ENCODE assay signal across 13 cellular contexts in genomic region chr12:110252716-110253115, GRCh38. TPM values are rescaled to one million over a fixed set of nuclear protein-coding genes. Genes with fewer than 3 reads are reported as not detected.
DNase-seq lines count a peak whose midpoint lies in the region; ATAC-seq and TF ChIP-seq lines count a peak whose summit lies in the region.
"Had no signal": no experiment of that assay in that cellular context is flagged by ENCODE, and none has a peak within 500 bp of the region (broad histone marks: within the 10 kb centered on the region; RNA-seq: fewer than 3 reads in every experiment).

No MANE protein-coding gene starts in this region.

- H3K27me3 Mint-ChIP-seq in endodermal cell (ENCODE audit: insufficient read depth) (no peaks in the 10 kb centered on the region), natural killer cell (ENCODE audit: low read depth in 2 of 2) (no peaks in the 10 kb centered on the region)

- no peaks in the 10 kb centered on the region for H3F3A ChIP-seq in MM.1S (ENCODE audit: insufficient read depth, low read length)

- TF ChIP-seq CTCF in MM.1S (IDR thresholded peaks at IDR 0.05; ENCODE audit: low read length) (no peak), endodermal cell (conservative IDR thresholded peaks at IDR 0.05) (no peak), liver (IDR thresholded peaks at IDR 0.05; ENCODE audit: low read depth, low read length, missing input control) (no peak), natural killer cell (IDR thresholded peaks at IDR 0.05) (no peak)

- no peaks in the 10 kb centered on the region for H3K27me3 ChIP-seq in MM.1S (replicated peaks; ENCODE audit: insufficient read depth, low read length)
- no peaks in the 10 kb centered on the region for H3K27me3 ChIP-seq in endodermal cell (ENCODE audit: control insufficient read depth, insufficient read depth, low read length, poor library complexity, severe bottlenecking)
- H3K27me3 ChIP-seq in liver (ENCODE audit: control insufficient read depth in 4 of 4, insufficient read depth in 4 of 4, low read length in 3 of 4): no peaks in the 10 kb centered on the region
- no peaks in the 10 kb centered on the region for H3K27me3 ChIP-seq in subcutaneous abdominal adipose tissue (ENCODE audit: control insufficient read depth in 5 of 5, insufficient read depth in 4 of 5, low read length in 5 of 5)

- no peaks in the 10 kb centered on the region for H3K36me3 ChIP-seq in MM.1S (replicated peaks; ENCODE audit: insufficient read depth, low read length)
- H3K36me3 ChIP-seq in endodermal cell (ENCODE audit: control insufficient read depth, insufficient read depth, low read length): no peaks in the 10 kb centered on the region
- no peaks in the 10 kb centered on the region for H3K36me3 ChIP-seq in liver (ENCODE audit: control insufficient read depth in 4 of 4, insufficient read depth in 3 of 4, low read depth in 1 of 4, low read length in 3 of 4)
- H3K36me3 ChIP-seq in subcutaneous abdominal adipose tissue (ENCODE audit: control insufficient read depth in 5 of 5, insufficient read depth in 5 of 5, low read length in 5 of 5): no peaks in the 10 kb centered on the region

- intact Hi-C loops in natural killer cell (cut with micrococcal nuclease): no loop called here

- WGBS in endodermal cell (ENCODE audit: insufficient coverage in 1 of 2, insufficient read length in 1 of 2), 2 experiments: 83% methylated on average over 1 to 8 of the region's 9 CpGs
- WGBS in liver: 86% methylated on average over 9 of the region's 9 CpGs

- H3K4me3 ChIP-seq in MM.1S (ENCODE audit: low read length): no peak overlapping the region
- H3K4me3 ChIP-seq in endodermal cell (ENCODE audit: low read length): no peak overlapping the region
- H3K4me3 ChIP-seq in liver (ENCODE audit: low read depth in 1 of 3, low read length in 3 of 3): no peak overlapping the region
- H3K4me3 ChIP-seq in subcutaneous abdominal adipose tissue (ENCODE audit: low read depth in 1 of 5, low read length in 5 of 5): no peak overlapping the region

- TF ChIP-seq RAD21 in liver (IDR thresholded peaks at IDR 0.05): no peak

- peak overlapping the region; percentile 25; the same call in 1 of the 2 replicates for H3K9ac ChIP-seq in MM.1S (ENCODE audit: low read length)
- H3K9ac ChIP-seq in endodermal cell (ENCODE audit: extremely low read depth, low read length, poor library complexity, severe bottlenecking): no peak overlapping the region
- peak overlapping the region; percentile 57 to 58 for H3K9ac ChIP-seq in liver (ENCODE audit: low read depth in 1 of 2, low read length in 2 of 2)
- no peak overlapping the region for H3K9ac ChIP-seq in subcutaneous abdominal adipose tissue (ENCODE audit: low read length in 5 of 5)

- H3K9me3 ChIP-seq in MM.1S (replicated peaks; ENCODE audit: insufficient read depth, low read length) (no peaks in the 10 kb centered on the region), endodermal cell (ENCODE audit: control insufficient read depth, low read length) (no peaks in the 10 kb centered on the region), liver (ENCODE audit: control insufficient read depth in 4 of 4, low read length in 3 of 4) (no peaks in the 10 kb centered on the region), subcutaneous abdominal adipose tissue (ENCODE audit: control insufficient read depth in 5 of 5, low read length in 5 of 5) (no peaks in the 10 kb centered on the region)

- no peaks in the 10 kb centered on the region for H3K9me2 ChIP-seq in MM.1S (replicated peaks; ENCODE audit: insufficient read depth, low read length)

- H3K4me1 Mint-ChIP-seq in endodermal cell (peaks cover 39% of the 10 kb centered on the region), natural killer cell (peaks cover 0 to 5% of the 10 kb centered on the region in 2 donors)
- H3K4me1 Mint-ChIP-seq: activated naive CD4-positive, alpha-beta T cell treated with anti-CD3 and anti-CD28 coated beads, Interleukin-2, amount 10 ng/mL, durations not matched to agents 7 days and 5 days had no signal

- peak overlapping the region; percentile 63; the same call in 1 of the 2 replicates for H2AFZ ChIP-seq in MM.1S (ENCODE audit: low read length)

- H3K27ac Mint-ChIP-seq in endodermal cell: peak overlapping the region; percentile 30
- H3K27ac Mint-ChIP-seq in natural killer cell: no peak overlapping the region
- H3K27ac Mint-ChIP-seq: activated naive CD4-positive, alpha-beta T cell treated with anti-CD3 and anti-CD28 coated beads, Interleukin-2, amount 10 ng/mL, durations not matched to agents 7 days and 5 days had no signal

- H3K9me3 Mint-ChIP-seq in endodermal cell: peaks cover 2% of the 10 kb centered on the region
- H3K9me3 Mint-ChIP-seq in natural killer cell: no peaks in the 10 kb centered on the region
- H3K9me3 Mint-ChIP-seq: activated naive CD4-positive, alpha-beta T cell treated with anti-CD3 and anti-CD28 coated beads, Interleukin-2, amount 10 ng/mL, durations not matched to agents 7 days and 5 days had no signal

- H3K4me1 ChIP-seq in MM.1S (ENCODE audit: low read length) (no peaks in the 10 kb centered on the region), endodermal cell (ENCODE audit: control insufficient read depth, insufficient read depth, low read length) (peaks cover 19% of the 10 kb centered on the region), liver (ENCODE audit: control insufficient read depth in 4 of 4, insufficient read depth in 4 of 4, low read length in 3 of 4) (peaks cover 9 to 42% (median 36%) of the 10 kb centered on the region in 4 donors), subcutaneous abdominal adipose tissue (ENCODE audit: control insufficient read depth in 5 of 5, insufficient read depth in 5 of 5, low read length in 5 of 5) (peaks cover 6 to 51% (median 47%) of the 10 kb centered on the region in 5 donors)

- no peaks in the 10 kb centered on the region for H4K20me1 ChIP-seq in MM.1S (ENCODE audit: insufficient read depth, low read length)

- H3K4me2 ChIP-seq in MM.1S (ENCODE audit: low read depth, low read length): peak overlapping the region; percentile 41; the same call in 1 of the 2 replicates

- ATAC-seq in natural killer cell (no peak), GM21360 (IDR thresholded peaks at IDR 0.05; ENCODE audit: unreplicated experiment) (no peak), GM18511 (IDR thresholded peaks at IDR 0.05; ENCODE audit: unreplicated experiment) (no peak)
- ATAC-seq: activated CD4-positive, CD25-positive, alpha-beta regulatory T cell treated with anti-CD3 and anti-CD28 coated beads, Interleukin-2, amount 50 U/mL, for 24 hours had no signal

- H3K27ac ChIP-seq in MM.1S (ENCODE audit: low read length) (no peak overlapping the region), endodermal cell (ENCODE audit: low read depth, low read length) (no peak overlapping the region), liver (ENCODE audit: low read depth in 1 of 2, low read length in 2 of 2) (peak overlapping the region; percentile 46 to 77), subcutaneous abdominal adipose tissue (ENCODE audit: low read depth, low read length) (peak overlapping the region; percentile 54)

- H3K4me3 Mint-ChIP-seq in endodermal cell (no peak overlapping the region), natural killer cell (no peak overlapping the region)
- H3K4me3 Mint-ChIP-seq: activated naive CD4-positive, alpha-beta T cell treated with anti-CD3 and anti-CD28 coated beads, Interleukin-2, amount 10 ng/mL, durations not matched to agents 7 days and 5 days had no signal

- H3K36me3 Mint-ChIP-seq in endodermal cell (ENCODE audit: low read depth): no peaks in the 10 kb centered on the region
- H3K36me3 Mint-ChIP-seq in natural killer cell: no peaks in the 10 kb centered on the region
- H3K36me3 Mint-ChIP-seq: activated naive CD4-positive, alpha-beta T cell treated with anti-CD3 and anti-CD28 coated beads, Interleukin-2, amount 10 ng/mL, durations not matched to agents 7 days and 5 days had no signal

- H3K79me2 ChIP-seq in MM.1S (ENCODE audit: low read length): no peaks in the 10 kb centered on the region

- DNase-seq in MM.1S: no peak
- DNase-seq in endodermal cell: peak; percentile 65
- DNase-seq in natural killer cell: no peak
- no peak for DNase-seq in HUDEP-2 (lab: John Stamatoyannopoulos, UW; ENCODE audit: unreplicated experiment in 76 of 76)
- DNase-seq: activated naive CD4-positive, alpha-beta T cell treated with anti-CD3 and anti-CD28 coated beads, Interleukin-2, amount 10 ng/mL, durations not matched to agents 7 days and 5 days; midbrain; RPMI8226; stimulated activated naive CD4-positive, alpha-beta T cell had no signal

TF ChIP-seq in liver, 16 proteins besides CTCF, POLR2A, EP300 and RAD21 (continues in another document):
- no peak for TF ChIP-seq MAX (IDR thresholded peaks at IDR 0.05)
- TF ChIP-seq RXRA (IDR thresholded peaks at IDR 0.05): no peak
- TF ChIP-seq FOXA2 (IDR thresholded peaks at IDR 0.05): no peak
- no peak for TF ChIP-seq HNF4A (conservative IDR thresholded peaks at IDR 0.05)
- TF ChIP-seq EGR1 (IDR thresholded peaks at IDR 0.05; ENCODE audit: low read depth in 2 of 2): no peak
- no peak for TF ChIP-seq ATF3 (IDR thresholded peaks at IDR 0.05)
- no peak for TF ChIP-seq HNF4G (IDR thresholded peaks at IDR 0.05)
- TF ChIP-seq TAF1 (conservative IDR thresholded peaks at IDR 0.05): no peak
- TF ChIP-seq GABPA (IDR thresholded peaks at IDR 0.05 in 1 of 2, conservative IDR thresholded peaks at IDR 0.05 in 1 of 2): no peak
- TF ChIP-seq FOXA1 (IDR thresholded peaks at IDR 0.05): no peak
- TF ChIP-seq NR2F2 (IDR thresholded peaks at IDR 0.05): no peak

RNA-seq across cellular contexts. Expression of gene ATP2A2, which starts 28.3 kb away (rescaled TPM):
- total RNA-seq in endodermal cell (100 to 1,000 TPM; 151 to 235 TPM), liver (100 to 1,000 TPM in 1 of 2 donors, 10 to 100 TPM in 1; 60.8 to 198 TPM), natural killer cell (100 to 1,000 TPM; 118 to 140 (median 123) TPM)
- polyA plus RNA-seq in endodermal cell (2013, experiment 1 of 2): 164 TPM
- 164 TPM for polyA plus RNA-seq in endodermal cell (2013, experiment 2 of 2)
- 10 to 100 TPM; 20.9 to 74.3 TPM for polyA plus RNA-seq in liver

Comparison
In these comparisons a context has a peak if more than half of its experiments do, and no peak if none do; other contexts are left out.
1. H3K27ac ChIP-seq: peak in liver (2 of 2) and subcutaneous abdominal adipose tissue (single experiment); none in MM.1S (single experiment) and endodermal cell (single experiment).
2. H3K9ac ChIP-seq: peak in MM.1S (single experiment) and liver (2 of 2); none in endodermal cell (single experiment) and subcutaneous abdominal adipose tissue (0 of 5).